Comparison of ENCODE assay signal across 28 cellular contexts in genomic region chr20:37373020-37373592, GRCh38.
"Had no signal": no experiment of that assay in that cellular context is flagged by ENCODE, and none has a peak within 500 bp of the region (broad histone marks: within the 10 kb centered on the region; RNA-seq: fewer than 3 reads in every experiment).

No MANE protein-coding gene starts in this region.

- H3K4me3 Mint-ChIP-seq: memory B cell; naive B cell; natural killer cell treated with Interleukin-12 subunit alpha and Interleukin-12 subunit beta and Interleukin-15 and Interleukin-18, amount 100 ng/mL, for 72 hours; neural crest cell; stimulated activated memory B cell treated with anti-CD40 and anti-IgM and Interleukin-4, amounts not matched to agents 10 μg/mL and 1 μg/mL and 100 μg/mL, for 72 hours had no signal

- H3K9me3 ChIP-seq: gastrocnemius medialis, mucosa of descending colon, neutrophil, pancreas, psoas muscle, spleen, testis, tibial nerve had no signal

- H3K27ac ChIP-seq: dorsolateral prefrontal cortex, epithelial cell of prostate, gastrocnemius medialis, neutrophil, pancreas, psoas muscle, skin epidermis, spleen, testis, tibial nerve had no signal

- H3K27me3 ChIP-seq: dorsolateral prefrontal cortex, gastrocnemius medialis, neutrophil, pancreas, spleen, testis, tibial nerve had no signal

- H3K4me3 ChIP-seq: dorsolateral prefrontal cortex, gastrocnemius medialis, lung, mucosa of descending colon, pancreas, psoas muscle, skin epidermis, spleen, testis, tibial nerve had no signal

- H3K27me3 Mint-ChIP-seq: memory B cell; naive B cell; natural killer cell treated with Interleukin-12 subunit alpha and Interleukin-12 subunit beta and Interleukin-15 and Interleukin-18, amount 100 ng/mL, for 72 hours; stimulated activated memory B cell treated with anti-CD40 and anti-IgM and Interleukin-4, amounts not matched to agents 10 μg/mL and 1 μg/mL and 100 μg/mL, for 72 hours had no signal

- H3K36me3 ChIP-seq: gastrocnemius medialis, neutrophil, spleen had no signal

- ATAC-seq: esophagus mucosa; gastrocnemius medialis; left lobe of liver; mucosa of descending colon; natural killer cell treated with Interleukin-12 subunit alpha and Interleukin-12 subunit beta and Interleukin-15 and Interleukin-18, amount 100 ng/mL, for 72 hours; pancreas; psoas muscle; right cardiac atrium; stimulated activated memory B cell treated with anti-CD40 and anti-IgM and Interleukin-4, amounts not matched to agents 10 μg/mL and 1 μg/mL and 100 μg/mL, for 72 hours; stimulated activated naive CD8-positive, alpha-beta T cell treated with anti-CD3 and anti-CD28 coated beads, Interleukin-15, Interleukin-2, amounts not matched to agents 100 U/mL and 50 U/mL, for 24 hours had no signal

- H3K36me3 Mint-ChIP-seq: naive B cell; natural killer cell treated with Interleukin-12 subunit alpha and Interleukin-12 subunit beta and Interleukin-15 and Interleukin-18, amount 100 ng/mL, for 72 hours had no signal

- FAIRE-seq: colon, kidney, pancreas had no signal

- H3K27ac Mint-ChIP-seq: memory B cell; naive B cell; natural killer cell treated with Interleukin-12 subunit alpha and Interleukin-12 subunit beta and Interleukin-15 and Interleukin-18, amount 100 ng/mL, for 72 hours had no signal

- H3K4me1 ChIP-seq: gastrocnemius medialis, pancreas, psoas muscle, testis, tibial nerve had no signal

- H3K4me1 Mint-ChIP-seq: neural crest cell had no signal

- H3K9me3 Mint-ChIP-seq: memory B cell; naive B cell; natural killer cell treated with Interleukin-12 subunit alpha and Interleukin-12 subunit beta and Interleukin-15 and Interleukin-18, amount 100 ng/mL, for 72 hours; neural crest cell; stimulated activated memory B cell treated with anti-CD40 and anti-IgM and Interleukin-4, amounts not matched to agents 10 μg/mL and 1 μg/mL and 100 μg/mL, for 72 hours had no signal

- DNase-seq: dorsolateral prefrontal cortex; effector CD4-positive, alpha-beta T cell; foreskin fibroblast; gastrocnemius medialis; head of caudate nucleus; kidney; mucosa of descending colon; naive B cell; pancreas; psoas muscle; right cardiac atrium; spleen; stimulated activated CD4-positive, alpha-beta T cell treated with anti-CD3 and anti-CD28 coated beads, Interleukin-4, amount 100 ng/mL, for 4 hours; stimulated activated naive CD8-positive, alpha-beta T cell treated with anti-CD3 and anti-CD28 coated beads, Interleukin-15, Interleukin-2, amounts not matched to agents 100 U/mL and 50 U/mL, for 24 hours; substantia nigra; testis had no signal
